ENCODE assay signal across 1 cellular context in genomic region chr7:7918736-7919448, GRCh38.
TF ChIP-seq lines count a peak whose summit lies in the region.

No MANE protein-coding gene starts in this region.

TF ChIP-seq in IMR-90, 13 proteins besides CTCF, POLR2A, EP300 and RAD21:
- TF ChIP-seq NFE2L2 (IDR thresholded peaks at IDR 0.05; ENCODE audit: low read depth, low read length) (no peak), ELK1 (IDR thresholded peaks at IDR 0.05; ENCODE audit: borderline replicate concordance, low read depth, low read length) (no peak), CHD1 (IDR thresholded peaks at IDR 0.05; ENCODE audit: low read depth, low read length) (no peak), RFX5 (IDR thresholded peaks at IDR 0.05; ENCODE audit: low read depth, low read length) (no peak), BHLHE40 (IDR thresholded peaks at IDR 0.05; ENCODE audit: low read depth, low read length) (no peak), MAFK (IDR thresholded peaks at IDR 0.05; ENCODE audit: low read depth, low read length) (no peak), CEBPB (IDR thresholded peaks at IDR 0.05; ENCODE audit: low read depth, low read length) (no peak), MXI1 (IDR thresholded peaks at IDR 0.05; ENCODE audit: borderline replicate concordance, low read depth, low read length) (no peak), SMC3 (IDR thresholded peaks at IDR 0.05; ENCODE audit: low read depth, low read length) (no peak), USF2 (IDR thresholded peaks at IDR 0.05; ENCODE audit: low read depth, low read length) (no peak), RCOR1 (IDR thresholded peaks at IDR 0.05; ENCODE audit: insufficient replicate concordance, low read length) (no peak), FOS (IDR thresholded peaks at IDR 0.05; ENCODE audit: low read depth, low read length) (no peak), MAZ (IDR thresholded peaks at IDR 0.05; ENCODE audit: borderline replicate concordance, low read depth, low read length) (no peak)
TF ChIP-seq in IMR-90: peak in this region for 0.
